8 cellular contexts compared by ENCODE assay signal in the genomic region with DNA sequence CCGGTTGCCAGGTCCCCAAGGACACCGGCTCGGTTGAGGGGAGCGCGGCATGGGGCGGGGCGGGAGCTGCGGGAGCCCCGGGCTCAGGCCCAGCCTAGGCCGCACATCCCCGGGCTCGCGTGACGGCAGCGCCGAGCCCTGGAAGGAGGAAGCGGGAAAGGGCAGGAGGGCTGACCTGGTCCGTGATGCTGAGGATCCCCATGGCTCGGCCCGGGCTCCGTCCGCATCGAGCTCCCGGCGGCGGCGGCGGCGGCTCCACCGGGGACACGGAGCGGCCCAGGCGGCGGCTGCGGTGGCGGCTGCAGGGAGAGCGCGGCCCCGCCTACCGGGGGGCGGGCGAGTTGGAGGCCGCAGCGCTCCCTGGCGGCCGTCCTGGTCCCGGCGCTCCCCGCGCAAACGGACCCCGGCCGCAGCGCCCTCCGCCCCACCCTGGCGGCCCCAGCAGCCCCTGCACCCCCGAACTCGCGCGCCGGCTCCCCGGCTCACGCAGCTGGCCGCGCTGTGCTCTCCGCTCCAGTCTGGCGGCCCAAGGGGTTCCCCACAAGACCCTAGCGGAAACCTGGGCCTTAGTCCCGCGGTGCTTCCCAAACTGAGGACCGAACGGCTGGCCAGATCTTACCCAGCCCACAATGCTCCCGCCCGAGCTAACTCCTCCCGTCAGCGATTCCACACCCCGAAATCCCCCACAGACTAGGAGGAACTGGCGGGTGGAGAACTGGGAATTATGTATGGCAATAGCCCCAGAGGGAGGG. TPM values are rescaled to one million over a fixed set of nuclear protein-coding genes. Genes with fewer than 3 reads are reported as not detected.
A peak's percentile ranks its signal among the peaks of the same experiment; 100 is the strongest.
DNase-seq lines count a peak whose midpoint lies in the region; ATAC-seq and TF ChIP-seq lines count a peak whose summit lies in the region.

A gene (minus strand): TSS at position 317 of the 752 bp plus-strand sequence. CDS start 115 bp downstream, at position 202.

- H3K4me1 Mint-ChIP-seq in activated T-cell treated with anti-CD3 and anti-CD28 coated beads, Interleukin-2, amount 50 U/mL, for 24 hours (ENCODE audit: low read depth): peaks cover 21% of the 10 kb centered on the region

- intact Hi-C loops in esophagus muscularis mucosa (cut with DNase I): loop anchor here (5.0 kb wide), 1 partner anchor 61 kb away; no protein-coding TSS in a partner anchor

- peak within 1 kb of the TSS; percentile 73; the same call in 1 of the 2 replicates for H3K27ac ChIP-seq in HUES6 (ENCODE audit: low read depth, low read length)
- peak within 1 kb of the TSS; percentile 91 to 94 (median 93) for H3K27ac ChIP-seq in esophagus muscularis mucosa (replicated peaks in 1 of 4)

- H3K27me3 ChIP-seq in HUES6 (ENCODE audit: control insufficient read depth, insufficient read depth, low read length) (no peaks in the 10 kb centered on the region), esophagus muscularis mucosa (no peaks in the 10 kb centered on the region)

- peak; percentile 77 to 89 (median 86) for TF ChIP-seq CTCF in esophagus muscularis mucosa (IDR thresholded peaks at IDR 0.05)

- DNase-seq in DMS153 treated with DMSO at 0.1 percent for 48 hours (lab: John Stamatoyannopoulos, UW; ENCODE audit: unreplicated experiment) (peak; percentile 69), OCI-M1 (lab: John Stamatoyannopoulos, UW) (peak; percentile 86), esophagus muscularis mucosa (ENCODE audit: extremely low spot score) (no peak), myocyte (ENCODE audit: low read depth) (peak; percentile 85)
- peak; percentile 90 for DNase-seq in activated T-cell treated with anti-CD3 and anti-CD28 coated beads, Interleukin-2, amount 50 U/mL, for 24 hours
- DNase-seq in stimulated activated CD8-positive, alpha-beta memory T cell treated with anti-CD3 and anti-CD28 coated beads, Interleukin-7, amount 100 ng/mL, for 4 hours (ENCODE audit: low read depth in 2 of 2): peak; percentile 17 to 75

- H3K4me3 ChIP-seq in HUES6 (ENCODE audit: low read depth, low read length): peak within 1 kb of the TSS; percentile 99
- peak within 1 kb of the TSS; percentile 81 to 93 (median 93) for H3K4me3 ChIP-seq in esophagus muscularis mucosa

- peak; percentile 88 for ATAC-seq in GM21390 (IDR thresholded peaks at IDR 0.05; ENCODE audit: unreplicated experiment)

- peak within 1 kb of the TSS; percentile 89 for H3K9ac ChIP-seq in HUES6 (ENCODE audit: low read length)

- H3K27me3 Mint-ChIP-seq in activated T-cell treated with anti-CD3 and anti-CD28 coated beads, Interleukin-2, amount 50 U/mL, for 24 hours: no peaks in the 10 kb centered on the region

- H3K36me3 ChIP-seq in HUES6 (ENCODE audit: control insufficient read depth, insufficient read depth, low read length): peaks cover 31% of the 10 kb centered on the region
- peaks cover 16 to 32% (median 29%) of the 10 kb centered on the region in 4 donors for H3K36me3 ChIP-seq in esophagus muscularis mucosa

- no peak for TF ChIP-seq POLR2A in esophagus muscularis mucosa (IDR thresholded peaks at IDR 0.05; ENCODE audit: low read depth)

- no peak for TF ChIP-seq EP300 in esophagus muscularis mucosa (IDR thresholded peaks at IDR 0.05)

- peak within 1 kb of the TSS; percentile 91 for H3K27ac Mint-ChIP-seq in activated T-cell treated with anti-CD3 and anti-CD28 coated beads, Interleukin-2, amount 50 U/mL, for 24 hours

- no peaks in the 10 kb centered on the region for H3K9me3 ChIP-seq in HUES6 (ENCODE audit: control insufficient read depth, insufficient read depth, low read depth, low read length)
- H3K9me3 ChIP-seq in esophagus muscularis mucosa: no peaks in the 10 kb centered on the region

- H3K4me3 Mint-ChIP-seq in activated T-cell treated with anti-CD3 and anti-CD28 coated beads, Interleukin-2, amount 50 U/mL, for 24 hours: peak within 1 kb of the TSS; percentile 90

- WGBS in esophagus muscularis mucosa: 0% methylated on average over 14 of the region's 78 CpGs

- H3K36me3 Mint-ChIP-seq in activated T-cell treated with anti-CD3 and anti-CD28 coated beads, Interleukin-2, amount 50 U/mL, for 24 hours (ENCODE audit: low read depth): peaks cover 43% of the 10 kb centered on the region

- H3K9me3 Mint-ChIP-seq in activated T-cell treated with anti-CD3 and anti-CD28 coated beads, Interleukin-2, amount 50 U/mL, for 24 hours: no peaks in the 10 kb centered on the region

- peaks cover 17% of the 10 kb centered on the region for H3K4me1 ChIP-seq in HUES6 (ENCODE audit: control insufficient read depth, insufficient read depth, low read length)
- H3K4me1 ChIP-seq in esophagus muscularis mucosa: peaks cover 21 to 33% (median 30%) of the 10 kb centered on the region in 4 donors

RNA-seq across cellular contexts. Expression of the gene that starts here (rescaled TPM):
- total RNA-seq in esophagus muscularis mucosa (10 to 100 TPM; 13.8 to 31.5 (median 19.6) TPM), myocyte (31.3 and 31.8 TPM in 2 replicates)
- polyA plus RNA-seq in myocyte (2012): 71.4 TPM
